9 cellular contexts compared by ENCODE assay signal in genomic region chr11:8720376-8720775, GRCh38. TPM values are rescaled to one million over a fixed set of nuclear protein-coding genes. Genes with fewer than 3 reads are reported as not detected.
DNase-seq lines count a peak whose midpoint lies in the region; ATAC-seq and TF ChIP-seq lines count a peak whose summit lies in the region.
"Had no signal": no experiment of that assay in that cellular context is flagged by ENCODE, and none has a peak within 500 bp of the region (broad histone marks: within the 10 kb centered on the region; RNA-seq: fewer than 3 reads in every experiment).

No MANE protein-coding gene starts in this region.

- DNase-seq in heart right ventricle (no peak), Right ventricle myocardium superior (no peak), epithelial cell of prostate (ENCODE audit: low read depth, low spot score) (no peak), osteocyte (ENCODE audit: extremely low spot score, unreplicated experiment) (no peak), vagina (ENCODE audit: extremely low spot score in 2 of 2) (no peak), HuH-7.5 (ENCODE audit: low spot score) (no peak)

- intact Hi-C loops in heart right ventricle (cut with DNase I) = loop anchor here in 1 of 10 donors (5.0 kb wide), 1 partner anchor 47 kb away; no protein-coding TSS in a partner anchor
- intact Hi-C loops in Right ventricle myocardium superior (cut with DNase I) = no loop called here
- intact Hi-C loops in vagina (cut with DNase I) = no loop called here

- peaks cover 65% of the 10 kb centered on the region for H3K4me1 Mint-ChIP-seq in osteocyte (ENCODE audit: unreplicated experiment)

- ATAC-seq in heart right ventricle (no peak), Right ventricle myocardium superior (ENCODE audit: poor library complexity) (no peak), HG03469 (IDR thresholded peaks at IDR 0.05; ENCODE audit: unreplicated experiment) (no peak), HG02938 (IDR thresholded peaks at IDR 0.05; ENCODE audit: unreplicated experiment) (no peak)

- H3K9me3 Mint-ChIP-seq in osteocyte (ENCODE audit: unreplicated experiment) = no peaks in the 10 kb centered on the region

- no peak for TF ChIP-seq POLR2A in vagina (IDR thresholded peaks at IDR 0.05)

- H3K27ac ChIP-seq in heart right ventricle (peak overlapping the region in 9 of 10 donors; percentile 64 to 90 (median 84)), epithelial cell of prostate (peak overlapping the region; percentile 87), vagina (peak overlapping the region; percentile 91)
- H3K27ac ChIP-seq: neutrophil had no signal

- H3K9me3 ChIP-seq in heart right ventricle = no peaks in the 10 kb centered on the region
- H3K9me3 ChIP-seq in vagina = no peaks in the 10 kb centered on the region
- H3K9me3 ChIP-seq: neutrophil had no signal

- no peak for TF ChIP-seq CTCF in heart right ventricle (IDR thresholded peaks at IDR 0.05)
- TF ChIP-seq CTCF in osteocyte (IDR thresholded peaks at IDR 0.05) = no peak
- TF ChIP-seq CTCF in vagina (IDR thresholded peaks at IDR 0.05) = no peak

- peaks cover 29% of the 10 kb centered on the region for H3K36me3 Mint-ChIP-seq in osteocyte (ENCODE audit: unreplicated experiment)

- no peak overlapping the region for H3K4me3 Mint-ChIP-seq in osteocyte (ENCODE audit: unreplicated experiment)

- H3K27ac Mint-ChIP-seq in osteocyte (ENCODE audit: unreplicated experiment) = peak overlapping the region; percentile 93

- H3K4me3 ChIP-seq in heart right ventricle (no peak overlapping the region), vagina (no peak overlapping the region)

- H3K4me1 ChIP-seq in heart right ventricle = peaks cover 38 to 87% (median 76%) of the 10 kb centered on the region in 9 donors
- peaks cover 77% of the 10 kb centered on the region for H3K4me1 ChIP-seq in vagina

- H3K27me3 Mint-ChIP-seq in osteocyte (ENCODE audit: unreplicated experiment) = no peaks in the 10 kb centered on the region

- H3K36me3 ChIP-seq in heart right ventricle (peaks cover 0 to 45% (median 8%) of the 10 kb centered on the region in 9 donors), vagina (no peaks in the 10 kb centered on the region)
- H3K36me3 ChIP-seq: neutrophil had no signal

- WGBS in heart right ventricle, 2 donors = 38 to 66% methylated on average over 3 of the region's 3 CpGs

- H3K27me3 ChIP-seq in heart right ventricle (no peaks in the 10 kb centered on the region), vagina (no peaks in the 10 kb centered on the region)
- H3K27me3 ChIP-seq: neutrophil had no signal

RNA-seq across cellular contexts. Expression of gene RPL27A, which starts 37.8 kb away (rescaled TPM):
- total RNA-seq in heart right ventricle = 100 to 1,000 TPM; 317 to 560 (median 381) TPM
- polyA plus RNA-seq in heart right ventricle = 1,000 to 10,000 TPM; 1,911 to 2,131 TPM
- total RNA-seq in Right ventricle myocardium superior = 549 TPM
- 750 and 815 TPM in 2 replicates for total RNA-seq in osteocyte
- total RNA-seq in vagina = 1,279 TPM

RNA-seq across cellular contexts. Expression of gene TRIM66, which starts 37.9 kb away (rescaled TPM):
- 1 to 10 TPM; 1.8 to 7.4 (median 2.8) TPM for total RNA-seq in heart right ventricle
- polyA plus RNA-seq in heart right ventricle = 1 to 10 TPM in 1 of 2 donors, under 1 TPM in 1; 0.33 to 3.2 TPM
- total RNA-seq in Right ventricle myocardium superior = 2.4 TPM
- 10.0 and 10.2 TPM in 2 replicates for total RNA-seq in osteocyte
- 12.8 TPM for total RNA-seq in vagina
